Comparison of ENCODE assay signal across 2 cellular contexts in genomic region chr17:41873559-41874292, GRCh38.
TF ChIP-seq lines count a peak whose summit lies in the region.

No MANE protein-coding gene starts in this region.

TF ChIP-seq in IMR-90, 13 proteins besides CTCF, POLR2A, EP300 and RAD21:
- TF ChIP-seq MXI1 (IDR thresholded peaks at IDR 0.05; ENCODE audit: borderline replicate concordance, low read depth, low read length), result no peak
- no peak for TF ChIP-seq SMC3 (IDR thresholded peaks at IDR 0.05; ENCODE audit: low read depth, low read length)
- no peak for TF ChIP-seq RFX5 (IDR thresholded peaks at IDR 0.05; ENCODE audit: low read depth, low read length)
- TF ChIP-seq MAFK (IDR thresholded peaks at IDR 0.05; ENCODE audit: low read depth, low read length), result no peak
- TF ChIP-seq ELK1 (IDR thresholded peaks at IDR 0.05; ENCODE audit: borderline replicate concordance, low read depth, low read length), result no peak
- TF ChIP-seq CEBPB (IDR thresholded peaks at IDR 0.05; ENCODE audit: low read depth, low read length), result no peak
- no peak for TF ChIP-seq NFE2L2 (IDR thresholded peaks at IDR 0.05; ENCODE audit: low read depth, low read length)
- no peak for TF ChIP-seq BHLHE40 (IDR thresholded peaks at IDR 0.05; ENCODE audit: low read depth, low read length)
- TF ChIP-seq FOS (IDR thresholded peaks at IDR 0.05; ENCODE audit: low read depth, low read length), result no peak
- no peak for TF ChIP-seq MAZ (IDR thresholded peaks at IDR 0.05; ENCODE audit: borderline replicate concordance, low read depth, low read length)
- no peak for TF ChIP-seq USF2 (IDR thresholded peaks at IDR 0.05; ENCODE audit: low read depth, low read length)

TF ChIP-seq in liver, 16 proteins besides CTCF, POLR2A, EP300 and RAD21:
- TF ChIP-seq MAX (IDR thresholded peaks at IDR 0.05) (no peak), ZBTB33 (IDR thresholded peaks at IDR 0.05) (no peak), ATF3 (IDR thresholded peaks at IDR 0.05) (no peak), HNF4G (IDR thresholded peaks at IDR 0.05) (peak; percentile 26), FOXA1 (IDR thresholded peaks at IDR 0.05) (no peak), NR2F2 (IDR thresholded peaks at IDR 0.05) (peak; percentile 79), RXRA (IDR thresholded peaks at IDR 0.05) (peak; percentile 85 to 88), EGR1 (IDR thresholded peaks at IDR 0.05; ENCODE audit: low read depth in 2 of 2) (no peak), SP1 (IDR thresholded peaks at IDR 0.05) (peak; percentile 47), FOXA2 (IDR thresholded peaks at IDR 0.05) (no peak), TAF1 (conservative IDR thresholded peaks at IDR 0.05) (no peak), JUND (IDR thresholded peaks at IDR 0.05) (peak in 1 of 2 donors; percentile 53), GABPA (IDR thresholded peaks at IDR 0.05 in 1 of 2, conservative IDR thresholded peaks at IDR 0.05 in 1 of 2) (no peak), YY1 (IDR thresholded peaks at IDR 0.05) (peak; percentile 42), HNF4A (conservative IDR thresholded peaks at IDR 0.05) (peak; percentile 82), REST (IDR thresholded peaks at IDR 0.05) (no peak)
TF ChIP-seq in liver: peak in this region for 7.
